Comparison of ENCODE assay signal across 8 cellular contexts in genomic region chr12:100185361-100185894, GRCh38. TPM values are rescaled to one million over a fixed set of nuclear protein-coding genes. Genes with fewer than 3 reads are reported as not detected.
DNase-seq lines count a peak whose midpoint lies in the region; ATAC-seq, FAIRE-seq and TF ChIP-seq lines count a peak whose summit lies in the region.

No MANE protein-coding gene starts in this region.

- no peaks in the 10 kb centered on the region for H3K79me2 ChIP-seq in smooth muscle cell (ENCODE audit: low read depth)

- WGBS in right cardiac atrium: 53% methylated on average over 5 of the region's 5 CpGs
- WGBS in smooth muscle cell (ENCODE audit: low lambda C conversion rate): 75% methylated on average over 5 of the region's 5 CpGs

- DNase-seq in GM12891 (ENCODE audit: insufficient read length, low spot score) (no peak), right cardiac atrium (peak in 1 of 3 donors; percentile 59), smooth muscle cell (lab: John Stamatoyannopoulos, UW; ENCODE audit: unreplicated experiment) (no peak), NCI-H2081 treated with DMSO at 0.1 percent for 48 hours (lab: John Stamatoyannopoulos, UW) (no peak), chondrocyte (ENCODE audit: low spot score) (no peak)
- DNase-seq in activated naive CD4-positive, alpha-beta T cell treated with anti-CD3 and anti-CD28 coated beads, Interleukin-2, amount 50 U/mL, for 16 hours: no peak

- TF ChIP-seq CTCF in smooth muscle cell (IDR thresholded peaks at IDR 0.05; ENCODE audit: borderline replicate concordance, insufficient read depth, poor library complexity, severe bottlenecking) (no peak), chondrocyte (IDR thresholded peaks at IDR 0.05) (no peak)

- intact Hi-C loops in right cardiac atrium (cut with DNase I): no loop called here

- H3K9me3 ChIP-seq in right cardiac atrium (ENCODE audit: control insufficient read depth, low read length) (no peaks in the 10 kb centered on the region), smooth muscle cell (replicated peaks; ENCODE audit: low read depth) (no peaks in the 10 kb centered on the region)

- no peaks in the 10 kb centered on the region for H3K4me1 Mint-ChIP-seq in chondrocyte (ENCODE audit: low read depth)

- H3K27me3 ChIP-seq in right cardiac atrium (ENCODE audit: control insufficient read depth, insufficient read depth) (no peaks in the 10 kb centered on the region), smooth muscle cell (ENCODE audit: low read depth) (no peaks in the 10 kb centered on the region)

- H3K27me3 Mint-ChIP-seq in chondrocyte (ENCODE audit: low read depth): peaks cover 2% of the 10 kb centered on the region

- no peaks in the 10 kb centered on the region for H3K36me3 ChIP-seq in smooth muscle cell (ENCODE audit: low read depth)

- H2AFZ ChIP-seq in smooth muscle cell (ENCODE audit: low read depth): no peak overlapping the region

- peak overlapping the region; percentile 17 for H3K4me3 ChIP-seq in right cardiac atrium (ENCODE audit: low read length)
- H3K4me3 ChIP-seq in smooth muscle cell: no peak overlapping the region

- no peaks in the 10 kb centered on the region for H4K20me1 ChIP-seq in smooth muscle cell (ENCODE audit: low read depth)

- ATAC-seq in GM21447 (IDR thresholded peaks at IDR 0.05; ENCODE audit: unreplicated experiment) (peak; percentile 88), HG03558 (IDR thresholded peaks at IDR 0.05; ENCODE audit: extremely low read depth, unreplicated experiment) (peak; percentile 54), right cardiac atrium (peak; percentile 20 to 37)

- H3K27ac Mint-ChIP-seq in chondrocyte (ENCODE audit: unreplicated experiment): no peak overlapping the region

- peak; percentile 81 for FAIRE-seq in GM12891 (lab: Jason Lieb, UNC)

- H3K27ac ChIP-seq in right cardiac atrium (ENCODE audit: low read length) (no peak overlapping the region), smooth muscle cell (ENCODE audit: low read depth) (no peak overlapping the region)

- no peaks in the 10 kb centered on the region for H3K9me3 Mint-ChIP-seq in chondrocyte (ENCODE audit: low read depth)

- H3K4me1 ChIP-seq in right cardiac atrium (ENCODE audit: control insufficient read depth, insufficient read depth, low read length) (peaks cover 2% of the 10 kb centered on the region), smooth muscle cell (ENCODE audit: low read depth) (no peaks in the 10 kb centered on the region)

- no peaks in the 10 kb centered on the region for H3K36me3 Mint-ChIP-seq in chondrocyte (ENCODE audit: low read depth)

- H3F3A ChIP-seq in smooth muscle cell (ENCODE audit: low read depth): no peaks in the 10 kb centered on the region

- H3K4me2 ChIP-seq in smooth muscle cell: no peak overlapping the region

- no peak for TF ChIP-seq POLR2A in GM12891 (IDR thresholded peaks at IDR 0.05; ENCODE audit: low read depth, low read length)

- no peak overlapping the region for H3K4me3 Mint-ChIP-seq in chondrocyte (ENCODE audit: unreplicated experiment)

- H3K9ac ChIP-seq in smooth muscle cell (ENCODE audit: low read depth): no peak overlapping the region

TF ChIP-seq in GM12891, 5 proteins besides CTCF, POLR2A, EP300 and RAD21:
- TF ChIP-seq SPI1 (IDR thresholded peaks at IDR 0.05; ENCODE audit: low read depth, low read length) (0 out of 2 replicates have a peak, but pooled peaks have one; percentile 19), TAF1 (IDR thresholded peaks at IDR 0.05; ENCODE audit: low read depth, low read length) (no peak), POU2F2 (IDR thresholded peaks at IDR 0.05; ENCODE audit: low read depth, low read length) (no peak), POLR2AphosphoS5 (IDR thresholded peaks at IDR 0.05; ENCODE audit: low read depth, low read length) (no peak)
TF ChIP-seq in GM12891: peak in this region for 1.

RNA-seq across cellular contexts. Expression of gene ACTR6, which starts 15.2 kb away (rescaled TPM):
- polyA plus RNA-seq in GM12891 (2012; ENCODE audit: low read depth, missing spikeins): 22.5 TPM
- total RNA-seq in right cardiac atrium (10 to 100 TPM; 19.0 to 29.9 (median 23.6) TPM), smooth muscle cell (27.3 and 57.3 TPM in 2 replicates), chondrocyte (17.4 to 20.7 TPM (median 20.6 TPM) in 3 replicates)
- polyA plus RNA-seq in right cardiac atrium (19.2 TPM), smooth muscle cell (19.7 and 21.7 TPM in 2 replicates)

RNA-seq across cellular contexts. Expression of gene BLTP3B, which starts 42.8 kb away (rescaled TPM):
- 10.2 TPM for polyA plus RNA-seq in GM12891 (2012; ENCODE audit: low read depth, missing spikeins)
- total RNA-seq in right cardiac atrium (10 to 100 TPM; 13.8 to 20.1 (median 15.9) TPM), smooth muscle cell (27.3 and 34.0 TPM in 2 replicates), chondrocyte (13.7 to 18.7 TPM (median 13.9 TPM) in 3 replicates)
- polyA plus RNA-seq in right cardiac atrium (6.5 TPM), smooth muscle cell (8.5 and 8.9 TPM in 2 replicates)

Comparison
In these comparisons a context has a peak if more than half of its experiments do, and no peak if none do; other contexts are left out.
1. ATAC-seq: peak in every context shown above with its lines; median percentile 88 in GM21447; 54 in HG03558; 28 in right cardiac atrium.